In genomic region chr6:90098025-90098474, GRCh38 we compare ENCODE assay signal across 9 cellular contexts.
A peak's percentile ranks its signal among the peaks of the same experiment; 100 is the strongest.
DNase-seq lines count a peak whose midpoint lies in the region; ATAC-seq and TF ChIP-seq lines count a peak whose summit lies in the region.
"Had no signal": no experiment of that assay in that cellular context is flagged by ENCODE, and none has a peak within 500 bp of the region (broad histone marks: within the 10 kb centered on the region; RNA-seq: fewer than 3 reads in every experiment).

No MANE protein-coding gene starts in this region.

- CTCF ChIA-PET in mammary epithelial cell (lab: Charles Lee; ENCODE audit: low non-redundant PET), result interaction anchor here (0.6 to 1.0 kb wide), 7 partner anchors 10 to 439 kb away, joined by 3 to 5 read pairs (median 4); no protein-coding TSS in a partner anchor

- intact Hi-C loops in mammary epithelial cell (cut with micrococcal nuclease), result loop anchor here (1.0 to 5.0 kb wide), 10 partner anchors 10 to 381 kb away; partner anchors contain the start of gene BACH2

- H3K36me3 ChIP-seq in MG63 (no peaks in the 10 kb centered on the region), mammary epithelial cell (ENCODE audit: insufficient read depth, low read length) (no peaks in the 10 kb centered on the region)

- H3K9me3 Mint-ChIP-seq in mesothelial cell of epicardium, result peaks cover 9% of the 10 kb centered on the region
- H3K9me3 Mint-ChIP-seq: dendritic cell treated with granulocyte-macrophage colony-stimulating factor and Interleukin-4, amounts not matched to agents 40 ng/mL and 50 ng/mL, for 4 days had no signal

- H3K79me2 ChIP-seq in mammary epithelial cell (ENCODE audit: insufficient read depth, low read length), result no peaks in the 10 kb centered on the region

- peaks cover 16% of the 10 kb centered on the region for H3K4me1 Mint-ChIP-seq in mesothelial cell of epicardium

- H3K9me3 ChIP-seq in MG63 (peaks cover 5% of the 10 kb centered on the region; the same call in 1 of the 2 replicates), mammary epithelial cell (replicated peaks; ENCODE audit: insufficient read depth, low read length) (peaks cover 10% of the 10 kb centered on the region)

- no peak for ATAC-seq in HG02588 (IDR thresholded peaks at IDR 0.05; ENCODE audit: unreplicated experiment)

- DNase-seq in AG20443 (ENCODE audit: low spot score) (peak; percentile 86), MG63 (peak; percentile 88), mammary epithelial cell (peak; percentile 98), mesothelial cell of epicardium (ENCODE audit: low spot score in 2 of 2, unreplicated experiment in 2 of 2) (no peak), D341Med (ENCODE audit: low spot score) (no peak), NCI-H748 (lab: John Stamatoyannopoulos, UW; ENCODE audit: unreplicated experiment) (no peak)
- no peak for DNase-seq in activated CD4-positive, alpha-beta T cell treated with anti-CD3 and anti-CD28 coated beads for 4 hours

- BruUV-seq in mammary epithelial cell (replicated peaks; lab: Mats Ljungman, UMichigan), result no TSS peak

- dilution Hi-C loops in mammary epithelial cell (cut with HindIII; ENCODE audit: low sequenced_read_pairs), result no loop called here

- H3K27me3 ChIP-seq in MG63 (no peaks in the 10 kb centered on the region), mammary epithelial cell (ENCODE audit: insufficient read depth, low read length) (no peaks in the 10 kb centered on the region)

- no peaks in the 10 kb centered on the region for H3K27me3 Mint-ChIP-seq in mesothelial cell of epicardium (ENCODE audit: low read depth)

- H3K4me1 ChIP-seq in mammary epithelial cell (ENCODE audit: insufficient read depth, low read length), result peaks cover 26% of the 10 kb centered on the region

- H3K4me3 ChIP-seq in MG63, result no peak overlapping the region
- H3K4me3 ChIP-seq in mammary epithelial cell (replicated peaks in 1 of 3; ENCODE audit: insufficient read depth in 1 of 3, low read depth in 2 of 3, low read length in 3 of 3), result no peak overlapping the region

- no peak overlapping the region for H3K9ac ChIP-seq in mammary epithelial cell (ENCODE audit: insufficient read depth, low read length)

- no peaks in the 10 kb centered on the region for H3K36me3 Mint-ChIP-seq in mesothelial cell of epicardium

- H3K4me2 ChIP-seq in mammary epithelial cell (ENCODE audit: insufficient read depth, low read depth, low read length), result peak overlapping the region; percentile 66

- TF ChIP-seq CTCF in mammary epithelial cell (conservative IDR thresholded peaks at IDR 0.05 in 1 of 2, IDR thresholded peaks at IDR 0.05 in 1 of 2; ENCODE audit: extremely low read depth in 1 of 2, insufficient read depth in 1 of 2, low read depth in 1 of 2, low read length in 2 of 2), result peak; percentile 53 to 68
- no peak for TF ChIP-seq CTCF in mesothelial cell of epicardium (IDR thresholded peaks at IDR 0.05; ENCODE audit: unreplicated experiment)

- H2AFZ ChIP-seq in mammary epithelial cell (ENCODE audit: low read depth, low read length), result no peak overlapping the region

- no peaks in the 10 kb centered on the region for H4K20me1 ChIP-seq in mammary epithelial cell (ENCODE audit: insufficient read depth, low read length)

- 0% methylated on average over 2 of the region's 3 CpGs for WGBS in mammary epithelial cell (ENCODE audit: low coverage, missing lambda C conversion rate)

- peak overlapping the region; percentile 94 for H3K27ac ChIP-seq in mammary epithelial cell (ENCODE audit: insufficient read depth, low read depth, low read length)

- in situ Hi-C loops in mammary epithelial cell (cut with MboI; ENCODE audit: low sequenced_read_pairs in 2 of 2), result no loop called here

- H3K4me3 Mint-ChIP-seq in mesothelial cell of epicardium, result no peak overlapping the region
- H3K4me3 Mint-ChIP-seq: dendritic cell treated with granulocyte-macrophage colony-stimulating factor and Interleukin-4, amounts not matched to agents 40 ng/mL and 50 ng/mL, for 4 days had no signal

- H3K27ac Mint-ChIP-seq in mesothelial cell of epicardium, result peak overlapping the region; percentile 82
- H3K27ac Mint-ChIP-seq: dendritic cell treated with granulocyte-macrophage colony-stimulating factor and Interleukin-4, amounts not matched to agents 40 ng/mL and 50 ng/mL, for 4 days had no signal

Comparison
In these comparisons a context has a peak if more than half of its experiments do, and no peak if none do; other contexts are left out.
1. DNase-seq: peak in AG20443 (single experiment), MG63 (single experiment) and mammary epithelial cell (single experiment); none in mesothelial cell of epicardium (0 of 2), D341Med (single experiment), NCI-H748 (single experiment) and activated CD4-positive, alpha-beta T cell treated with anti-CD3 and anti-CD28 coated beads for 4 hours (0 of 2).